ENCODE assay signal across 1 cellular context in the genomic region with DNA sequence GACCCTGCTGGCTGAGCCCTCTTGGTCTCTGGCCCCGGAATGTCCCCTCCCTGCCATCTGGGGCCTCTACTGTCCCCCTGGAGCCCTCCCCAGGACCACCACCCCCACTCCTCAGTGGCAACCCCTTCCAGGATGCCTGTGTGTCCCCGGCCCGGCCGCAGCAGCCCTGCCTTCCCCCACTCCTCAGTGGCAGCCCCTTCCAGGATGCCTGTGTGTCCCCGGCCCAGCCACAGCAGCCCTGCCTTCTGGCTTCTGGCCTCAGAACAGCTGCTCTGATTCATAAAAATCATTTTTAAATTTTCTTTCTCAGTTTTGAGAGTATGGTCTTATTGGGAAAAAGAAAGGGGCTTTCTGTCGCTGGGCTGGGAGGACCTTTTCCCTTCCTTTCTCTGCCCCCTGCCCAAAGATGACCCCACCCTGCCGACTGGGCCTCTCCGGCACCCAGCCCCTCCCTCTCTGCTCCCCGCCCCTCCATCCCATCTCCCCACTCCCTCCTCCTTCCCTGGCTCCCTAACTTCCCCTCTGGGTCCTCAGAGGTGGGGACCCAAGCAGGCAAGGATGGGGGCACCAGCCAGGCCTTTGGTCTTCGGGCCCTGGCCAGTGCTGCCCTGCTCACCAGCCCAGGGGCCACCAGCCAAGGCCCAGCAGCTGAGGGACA.
TF ChIP-seq lines count a peak whose summit lies in the region.

No MANE protein-coding gene starts in this region.

TF ChIP-seq in IMR-90, 13 proteins besides CTCF, POLR2A, EP300 and RAD21:
- TF ChIP-seq NFE2L2 (IDR thresholded peaks at IDR 0.05; ENCODE audit: low read depth, low read length) (no peak), FOS (IDR thresholded peaks at IDR 0.05; ENCODE audit: low read depth, low read length) (no peak), CEBPB (IDR thresholded peaks at IDR 0.05; ENCODE audit: low read depth, low read length) (no peak), MXI1 (IDR thresholded peaks at IDR 0.05; ENCODE audit: borderline replicate concordance, low read depth, low read length) (no peak), BHLHE40 (IDR thresholded peaks at IDR 0.05; ENCODE audit: low read depth, low read length) (no peak), CHD1 (IDR thresholded peaks at IDR 0.05; ENCODE audit: low read depth, low read length) (no peak), SMC3 (IDR thresholded peaks at IDR 0.05; ENCODE audit: low read depth, low read length) (no peak), ELK1 (IDR thresholded peaks at IDR 0.05; ENCODE audit: borderline replicate concordance, low read depth, low read length) (no peak), RCOR1 (IDR thresholded peaks at IDR 0.05; ENCODE audit: insufficient replicate concordance, low read length) (no peak), MAFK (IDR thresholded peaks at IDR 0.05; ENCODE audit: low read depth, low read length) (no peak), MAZ (IDR thresholded peaks at IDR 0.05; ENCODE audit: borderline replicate concordance, low read depth, low read length) (no peak)
- TF ChIP-seq, protein P1, sequence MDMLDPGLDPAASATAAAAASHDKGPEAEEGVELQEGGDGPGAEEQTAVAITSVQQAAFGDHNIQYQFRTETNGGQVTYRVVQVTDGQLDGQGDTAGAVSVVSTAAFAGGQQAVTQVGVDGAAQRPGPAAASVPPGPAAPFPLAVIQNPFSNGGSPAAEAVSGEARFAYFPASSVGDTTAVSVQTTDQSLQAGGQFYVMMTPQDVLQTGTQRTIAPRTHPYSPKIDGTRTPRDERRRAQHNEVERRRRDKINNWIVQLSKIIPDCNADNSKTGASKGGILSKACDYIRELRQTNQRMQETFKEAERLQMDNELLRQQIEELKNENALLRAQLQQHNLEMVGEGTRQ (IDR thresholded peaks at IDR 0.05; ENCODE audit: low read depth, low read length): no peak
